7 cellular contexts compared by ENCODE assay signal in the genomic region with DNA sequence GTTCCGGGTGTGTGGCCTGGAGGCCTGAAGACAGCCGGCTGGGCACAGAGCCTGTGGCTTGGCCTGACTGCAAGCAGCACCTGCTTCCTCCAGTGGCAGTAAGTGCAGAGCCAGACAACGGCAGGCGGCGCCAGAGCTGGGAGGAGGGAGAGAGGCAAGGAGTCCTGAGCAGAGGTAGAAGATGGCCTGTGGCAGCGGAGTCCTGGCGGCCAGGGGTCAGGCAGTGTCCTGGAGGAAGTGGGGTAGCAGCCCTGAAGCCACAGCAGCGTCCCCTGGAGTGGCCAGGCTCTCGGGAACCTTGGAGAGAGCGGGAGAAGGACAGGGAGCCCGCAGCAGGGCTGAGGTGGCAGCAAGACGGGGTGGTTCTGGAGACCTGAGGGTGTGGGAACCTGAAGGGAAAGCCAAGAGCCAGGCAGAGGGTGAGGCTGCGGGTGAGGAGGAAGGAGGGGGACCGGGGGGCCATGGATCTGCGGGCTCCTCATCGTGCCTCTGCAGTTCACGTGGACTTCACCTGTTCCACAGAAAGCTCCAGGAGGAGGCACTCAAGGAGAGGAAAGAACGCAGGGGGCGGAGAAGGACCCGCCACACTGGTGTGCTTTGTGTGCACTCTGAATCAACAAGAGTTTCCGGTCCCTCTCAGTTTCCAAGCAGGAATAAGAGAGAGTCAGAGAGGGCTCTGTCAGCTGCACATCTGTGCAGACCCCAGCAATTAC.
A peak's percentile ranks its signal among the peaks of the same experiment; 100 is the strongest.
DNase-seq lines count a peak whose midpoint lies in the region; ATAC-seq and TF ChIP-seq lines count a peak whose summit lies in the region.

No MANE protein-coding gene starts in this region.

- TF ChIP-seq POLR2A in spleen (IDR thresholded peaks at IDR 0.05): no peak

- DNase-seq in NCI-H748 treated with DMSO at 0.1 percent for 48 hours (lab: John Stamatoyannopoulos, UW) (peak; percentile 38), left cardiac atrium (no peak), spleen (peak; percentile 75)
- no peak for DNase-seq in activated CD4-positive, alpha-beta T cell treated with anti-CD3 and anti-CD28 coated beads for 4 hours
- no peak for DNase-seq in stimulated activated CD4-positive, alpha-beta T cell treated with anti-CD3 and anti-CD28 coated beads, Interleukin-1b, Interleukin-23, amount 100 ng/mL, for 48 hours
- DNase-seq in stimulated activated CD4-positive, alpha-beta T cell treated with anti-CD3 and anti-CD28 coated beads, Interleukin-4, amount 100 ng/mL, for 4 hours: no peak

- no peaks in the 10 kb centered on the region for H3K4me1 ChIP-seq in spleen

- TF ChIP-seq CTCF in spleen (IDR thresholded peaks at IDR 0.05 in 8 of 11, conservative IDR thresholded peaks at IDR 0.05 in 3 of 11): no peak

- 87 to 93% (median 90%) methylated on average over 21 of the region's 21 CpGs for WGBS in spleen, 5 donors

- H3K4me3 Mint-ChIP-seq in IgD-negative memory B cell: no peak overlapping the region

- H3K9me3 ChIP-seq in spleen: no peaks in the 10 kb centered on the region

- no peaks in the 10 kb centered on the region for H3K27me3 ChIP-seq in spleen (replicated peaks in 1 of 7)

- no peak overlapping the region for H3K27ac ChIP-seq in spleen

- no peaks in the 10 kb centered on the region for H3K27me3 Mint-ChIP-seq in IgD-negative memory B cell

- no peak overlapping the region for H3K4me3 ChIP-seq in spleen

- peak; percentile 12 to 41 for ATAC-seq in left cardiac atrium

- intact Hi-C loops in left cardiac atrium (cut with DNase I) (no loop called here), spleen (cut with DNase I; ENCODE audit: low total_unique reads) (no loop called here)

- H3K36me3 ChIP-seq in spleen: peaks cover 0 to 100% (median 73%) of the 10 kb centered on the region in 6 donors

- peak overlapping the region in 2 of 3 donors; percentile 31 to 60 for H3K27ac Mint-ChIP-seq in IgD-negative memory B cell

- H3K4me1 Mint-ChIP-seq in IgD-negative memory B cell: peaks cover 0 to 3% (median 2%) of the 10 kb centered on the region in 3 donors

- no peaks in the 10 kb centered on the region for H3K9me3 Mint-ChIP-seq in IgD-negative memory B cell

- peaks cover 2% of the 10 kb centered on the region for H3K36me3 Mint-ChIP-seq in IgD-negative memory B cell

Comparison
In these comparisons a context has a peak if more than half of its experiments do, and no peak if none do; other contexts are left out.
1. DNase-seq: peak in NCI-H748 treated with DMSO at 0.1 percent for 48 hours (single experiment) and spleen (single experiment); none in left cardiac atrium (single experiment), activated CD4-positive, alpha-beta T cell treated with anti-CD3 and anti-CD28 coated beads for 4 hours (0 of 2), stimulated activated CD4-positive, alpha-beta T cell treated with anti-CD3 and anti-CD28 coated beads, Interleukin-1b, Interleukin-23, amount 100 ng/mL, for 48 hours (single experiment) and stimulated activated CD4-positive, alpha-beta T cell treated with anti-CD3 and anti-CD28 coated beads, Interleukin-4, amount 100 ng/mL, for 4 hours (0 of 2).